1 cellular context compared by ENCODE assay signal in genomic region chr11:8122173-8122572, GRCh38.
TF ChIP-seq lines count a peak whose summit lies in the region.

No MANE protein-coding gene starts in this region.

TF ChIP-seq in K562, 482 proteins besides CTCF, POLR2A, EP300 and RAD21 (continued from another document):
- TF ChIP-seq ZNF445 (CRISPR knock-in tag; IDR thresholded peaks at IDR 0.05; ENCODE audit: low read depth) (no peak), MBD2 (IDR thresholded peaks at IDR 0.05; ENCODE audit: borderline replicate concordance, low read depth) (no peak), C11orf30 (IDR thresholded peaks at IDR 0.05; ENCODE audit: low read depth) (peak; percentile 35; the same call in 1 of the 2 replicates)
